Comparison of ENCODE assay signal across 8 cellular contexts in the genomic region with DNA sequence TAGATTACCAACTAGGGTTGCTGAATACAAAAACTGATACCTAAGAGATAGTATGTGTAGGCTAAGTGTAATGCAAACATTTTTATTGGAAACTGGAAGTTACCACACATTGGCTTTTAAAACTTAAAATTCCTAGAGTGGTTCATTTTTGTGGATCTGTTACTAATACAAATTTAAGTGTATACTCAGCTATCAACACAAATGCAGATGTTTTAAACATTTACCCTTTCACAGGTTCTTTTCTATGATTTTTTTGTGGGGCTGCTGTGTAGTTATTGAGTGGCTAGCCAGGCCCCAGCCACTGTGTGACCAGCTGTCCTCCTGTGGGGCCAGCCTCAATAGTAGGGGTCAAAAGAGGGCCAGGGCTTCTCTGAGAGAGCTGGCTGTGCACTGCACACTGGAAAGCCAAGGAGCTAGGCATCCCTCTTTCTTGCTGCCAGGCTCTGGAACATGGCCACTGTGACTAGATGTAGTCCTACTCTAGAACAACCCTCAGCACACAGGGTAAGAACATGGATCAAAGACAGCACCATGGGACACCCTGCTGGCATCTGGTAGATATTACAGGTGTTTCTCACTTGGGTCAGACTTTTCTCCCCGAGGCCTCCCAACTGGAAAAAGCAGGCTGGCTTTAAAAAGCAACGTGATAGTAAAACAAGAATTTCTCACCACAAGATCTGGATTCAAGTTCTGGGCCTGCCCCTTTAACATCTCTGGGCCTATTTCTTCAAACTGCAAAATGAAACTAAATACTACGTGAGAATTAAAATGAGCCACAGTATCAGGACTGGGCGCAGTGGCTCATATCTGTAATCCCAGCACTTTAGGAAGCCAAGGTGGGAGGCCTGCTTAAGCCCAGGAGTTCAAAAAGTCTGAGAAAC. TPM values are rescaled to one million over a fixed set of nuclear protein-coding genes. Genes with fewer than 3 reads are reported as not detected.
DNase-seq lines count a peak whose midpoint lies in the region; ATAC-seq and TF ChIP-seq lines count a peak whose summit lies in the region.

No MANE protein-coding gene starts in this region.

- H3K4me3 ChIP-seq in astrocyte of the cerebellum (ENCODE audit: low read depth, low read length) (no peak overlapping the region), hepatocyte (no peak overlapping the region), skeletal muscle satellite cell (ENCODE audit: low read length) (no peak overlapping the region)

- no peak for ATAC-seq in HG02571 (IDR thresholded peaks at IDR 0.05; ENCODE audit: unreplicated experiment)

- H3K4me1 ChIP-seq in hepatocyte (ENCODE audit: insufficient read depth) (no peaks in the 10 kb centered on the region), skeletal muscle satellite cell (ENCODE audit: control insufficient read depth, insufficient read depth, low read length) (no peaks in the 10 kb centered on the region)

- no peaks in the 10 kb centered on the region for H3K9me2 ChIP-seq in hepatocyte (replicated peaks; ENCODE audit: insufficient read depth)

- TF ChIP-seq CTCF in astrocyte of the cerebellum (IDR thresholded peaks at IDR 0.05; ENCODE audit: low read depth, low read length, missing control alignments) (peak; percentile 64), hepatocyte (IDR thresholded peaks at IDR 0.05; ENCODE audit: poor library complexity) (peak; percentile 70)

- H3K4me2 ChIP-seq in hepatocyte: no peak overlapping the region
- no peak overlapping the region for H3K4me2 ChIP-seq in skeletal muscle satellite cell (ENCODE audit: low read length)

- peaks cover 18% of the 10 kb centered on the region for H3K79me2 ChIP-seq in hepatocyte

- in situ Hi-C loops in astrocyte of the cerebellum (cut with HindIII; ENCODE audit: low sequenced_read_pairs): no loop called here

- H2AFZ ChIP-seq in hepatocyte: no peak overlapping the region

- peak overlapping the region; percentile 12 for H3K9ac ChIP-seq in skeletal muscle satellite cell (ENCODE audit: low read depth, low read length)

- H3K9me3 ChIP-seq in hepatocyte (ENCODE audit: low read depth) (no peaks in the 10 kb centered on the region), skeletal muscle satellite cell (replicated peaks; ENCODE audit: low read length) (no peaks in the 10 kb centered on the region)

- peak overlapping the region; percentile 29 for H3K27ac ChIP-seq in hepatocyte

- peaks cover 5% of the 10 kb centered on the region for H4K20me1 ChIP-seq in hepatocyte (ENCODE audit: insufficient read depth, poor library complexity, severe bottlenecking)

- H3K27me3 ChIP-seq in hepatocyte (no peaks in the 10 kb centered on the region), skeletal muscle satellite cell (ENCODE audit: control insufficient read depth, insufficient read depth, low read length) (no peaks in the 10 kb centered on the region)

- 47% methylated on average over 4 of the region's 4 CpGs for WGBS in hepatocyte (ENCODE audit: low lambda C conversion rate, missing lambda C conversion rate)

- H3K36me3 ChIP-seq in hepatocyte (replicated peaks; ENCODE audit: insufficient read depth, low read depth) (no peaks in the 10 kb centered on the region), skeletal muscle satellite cell (ENCODE audit: insufficient read depth, low read length) (peaks cover 40% of the 10 kb centered on the region)

- DNase-seq in DMS153 (lab: John Stamatoyannopoulos, UW) (peak; percentile 57), H4 (ENCODE audit: low spot score) (peak; percentile 91), NCI-H146 treated with DMSO at 0.1 percent for 48 hours (lab: John Stamatoyannopoulos, UW; ENCODE audit: unreplicated experiment) (peak; percentile 43), T follicular helper cell (ENCODE audit: low read depth) (peak; percentile 29), astrocyte of the cerebellum (ENCODE audit: low read depth) (peak; percentile 70), hepatocyte (ENCODE audit: low spot score) (peak; percentile 84)

RNA-seq across cellular contexts. Expression of gene VEZF1, which starts 7.3 kb away (rescaled TPM):
- total RNA-seq in H4 (2014; rRNA removed; shearing (Covaris generic)): 50.4 and 60.6 TPM in 2 replicates
- 56.0 and 57.3 TPM in 2 replicates for total RNA-seq in hepatocyte
- polyA plus RNA-seq in hepatocyte: 19.1 and 20.9 TPM in 2 replicates
- 24.6 and 24.9 TPM in 2 replicates for total RNA-seq in skeletal muscle satellite cell (2012; rRNA removed)

RNA-seq across cellular contexts. Expression of gene SRSF1, which starts 11.7 kb away (rescaled TPM):
- 432 and 491 TPM in 2 replicates for total RNA-seq in H4 (2014; rRNA removed; shearing (Covaris generic))
- total RNA-seq in hepatocyte: 175 and 189 TPM in 2 replicates
- polyA plus RNA-seq in hepatocyte: 98.3 and 107 TPM in 2 replicates
- total RNA-seq in skeletal muscle satellite cell (2012; rRNA removed): 365 and 445 TPM in 2 replicates

RNA-seq across cellular contexts. Expression of gene CUEDC1, which starts 40.1 kb away (rescaled TPM):
- total RNA-seq in H4 (2014; rRNA removed; shearing (Covaris generic)): 7.4 and 8.1 TPM in 2 replicates
- 9.3 and 11.6 TPM in 2 replicates for total RNA-seq in hepatocyte
- polyA plus RNA-seq in hepatocyte: 23.3 and 27.4 TPM in 2 replicates
- total RNA-seq in skeletal muscle satellite cell (2012; rRNA removed): 9.4 and 15.7 TPM in 2 replicates

Comparison
In these comparisons a context has a peak if more than half of its experiments do, and no peak if none do; other contexts are left out.
1. DNase-seq: peak in every context shown above with its lines; median percentile 91 in H4; 84 in hepatocyte; 70 in astrocyte of the cerebellum; 57 in DMS153; 43 in NCI-H146 treated with DMSO at 0.1 percent for 48 hours; 29 in T follicular helper cell.